Comparison of ENCODE assay signal across 17 cellular contexts in genomic region chr6:129282053-129282452, GRCh38.
DNase-seq lines count a peak whose midpoint lies in the region; ATAC-seq and TF ChIP-seq lines count a peak whose summit lies in the region.
"Had no signal": no experiment of that assay in that cellular context is flagged by ENCODE, and none has a peak within 500 bp of the region (broad histone marks: within the 10 kb centered on the region; RNA-seq: fewer than 3 reads in every experiment).

No MANE protein-coding gene starts in this region.

- POLR2A ChIA-PET in CD4-positive, alpha-beta memory T cell (lab: Charles Lee; ENCODE audit: partially characterized antibody): interaction anchor here (1.0 kb wide), 1 partner anchor 29 kb away, joined by 3 read pairs; no protein-coding TSS in a partner anchor
- POLR2A ChIA-PET in IMR-90 (lab: Charles Lee; ENCODE audit: unreplicated experiment): no interaction called here
- POLR2A ChIA-PET in naive thymus-derived CD4-positive, alpha-beta T cell (lab: Charles Lee): no interaction called here

- TF ChIP-seq CTCF in IMR-90 (conservative IDR thresholded peaks at IDR 0.05; ENCODE audit: low read depth, low read length) (no peak), dorsolateral prefrontal cortex (IDR thresholded peaks at IDR 0.05 in 54 of 56, conservative IDR thresholded peaks at IDR 0.05 in 2 of 56; ENCODE audit: low read depth in 1 of 56, partially characterized antibody in 56 of 56) (no peak), mesothelial cell of epicardium (IDR thresholded peaks at IDR 0.05; ENCODE audit: unreplicated experiment) (no peak), coronary artery (IDR thresholded peaks at IDR 0.05) (no peak)

- H2AK5ac ChIP-seq in IMR-90 (ENCODE audit: low read depth, low read length): no peak overlapping the region

- H2BK20ac ChIP-seq in IMR-90 (ENCODE audit: low read depth, low read length): no peak overlapping the region

- peaks cover 47% of the 10 kb centered on the region for H3K4me1 ChIP-seq in CD4-positive, alpha-beta memory T cell (ENCODE audit: insufficient read depth, low read length)
- 0 out of 2 replicates have a peak, but pooled peaks cover 2% of the 10 kb centered on the region for H3K4me1 ChIP-seq in IMR-90 (ENCODE audit: control insufficient read depth, insufficient read depth, low read length)
- peaks cover 3 to 16% of the 10 kb centered on the region in 2 donors for H3K4me1 ChIP-seq in naive thymus-derived CD4-positive, alpha-beta T cell (ENCODE audit: control insufficient read depth in 2 of 2, insufficient read depth in 2 of 2, low read length in 2 of 2)

- no peak overlapping the region for H2AFZ ChIP-seq in IMR-90 (replicated peaks; ENCODE audit: low read length, poor library complexity)

- no peaks in the 10 kb centered on the region for H4K20me1 ChIP-seq in IMR-90 (ENCODE audit: insufficient read depth, low read length)

- no peak overlapping the region for H3K4me3 ChIP-seq in CD4-positive, alpha-beta memory T cell (ENCODE audit: low read length in 2 of 2)
- H3K4me3 ChIP-seq in IMR-90 (ENCODE audit: insufficient read depth, low read depth, low read length): no peak overlapping the region
- H3K4me3 ChIP-seq in dorsolateral prefrontal cortex: no peak overlapping the region
- no peak overlapping the region for H3K4me3 ChIP-seq in coronary artery
- H3K4me3 ChIP-seq in naive thymus-derived CD4-positive, alpha-beta T cell (ENCODE audit: low read length): no peak overlapping the region
- H3K4me3 ChIP-seq: GM12878, HAP-1 had no signal

- ATAC-seq in IMR-90 (ENCODE audit: low read depth): no peak
- no peak for ATAC-seq in naive thymus-derived CD4-positive, alpha-beta T cell
- ATAC-seq in HG02610 (IDR thresholded peaks at IDR 0.05; ENCODE audit: unreplicated experiment): no peak
- ATAC-seq: GM12878 had no signal

- no peaks in the 10 kb centered on the region for H3K9me3 Mint-ChIP-seq in CD4-positive, alpha-beta memory T cell
- no peaks in the 10 kb centered on the region for H3K9me3 Mint-ChIP-seq in mesothelial cell of epicardium
- peaks cover 0 to 1% (median 0%) of the 10 kb centered on the region in 11 donors for H3K9me3 Mint-ChIP-seq in naive thymus-derived CD4-positive, alpha-beta T cell
- H3K9me3 Mint-ChIP-seq: CD4-positive, alpha-beta T cell; IgD-negative memory B cell had no signal

- H3K36me3 Mint-ChIP-seq in CD4-positive, alpha-beta memory T cell: no peaks in the 10 kb centered on the region
- no peaks in the 10 kb centered on the region for H3K36me3 Mint-ChIP-seq in mesothelial cell of epicardium
- H3K36me3 Mint-ChIP-seq in naive thymus-derived CD4-positive, alpha-beta T cell: no peaks in the 10 kb centered on the region
- H3K36me3 Mint-ChIP-seq: IgD-negative memory B cell had no signal

- no peak overlapping the region for H2BK120ac ChIP-seq in IMR-90 (ENCODE audit: low read depth, low read length)

- no peak overlapping the region for H2AK9ac ChIP-seq in IMR-90 (replicated peaks; ENCODE audit: low read depth, low read length, poor library complexity)

- peaks cover 31 to 64% (median 48%) of the 10 kb centered on the region in 4 donors for H3K4me1 Mint-ChIP-seq in CD4-positive, alpha-beta memory T cell
- peaks cover 46% of the 10 kb centered on the region for H3K4me1 Mint-ChIP-seq in mesothelial cell of epicardium
- peaks cover 0 to 22% (median 10%) of the 10 kb centered on the region in 7 donors for H3K4me1 Mint-ChIP-seq in naive thymus-derived CD4-positive, alpha-beta T cell

- H2BK15ac ChIP-seq in IMR-90 (ENCODE audit: low read depth, low read length): no peak overlapping the region

- peak overlapping the region; percentile 71 to 95 (median 82) for H3K27ac Mint-ChIP-seq in CD4-positive, alpha-beta memory T cell
- H3K27ac Mint-ChIP-seq in mesothelial cell of epicardium: peak overlapping the region; percentile 20
- H3K27ac Mint-ChIP-seq in naive thymus-derived CD4-positive, alpha-beta T cell: peak overlapping the region in 1 of 9 donors; percentile 2

- CTCF ChIA-PET in CD4-positive, alpha-beta memory T cell (lab: Charles Lee; ENCODE audit: partially characterized antibody): interaction anchor here (0.8 to 1.1 kb wide), 3 partner anchors 18 to 41 kb away, joined by 3 to 7 read pairs (median 3); no protein-coding TSS in a partner anchor
- CTCF ChIA-PET in IMR-90 (lab: Yijun Ruan, JAX): no interaction called here
- CTCF ChIA-PET in naive thymus-derived CD4-positive, alpha-beta T cell (lab: Charles Lee): no interaction called here

- H3K56ac ChIP-seq in IMR-90 (ENCODE audit: extremely low read depth, insufficient read depth, low read length): no peak overlapping the region

- H3K9me1 ChIP-seq in IMR-90 (ENCODE audit: insufficient read depth, low read length): no peaks in the 10 kb centered on the region

- in situ Hi-C loops in IMR-90 (cut with MboI; ENCODE audit: low sequenced_read_pairs): no loop called here

- DNase-seq in CD4-positive, alpha-beta memory T cell: no peak
- DNase-seq in IMR-90: no peak
- DNase-seq in dorsolateral prefrontal cortex: no peak
- no peak for DNase-seq in mesothelial cell of epicardium (ENCODE audit: low spot score in 2 of 2, unreplicated experiment in 2 of 2)
- no peak for DNase-seq in coronary artery (ENCODE audit: low spot score)
- no peak for DNase-seq in naive thymus-derived CD4-positive, alpha-beta T cell
- no peak for DNase-seq in activated CD4-positive, alpha-beta T cell treated with anti-CD3 and anti-CD28 coated beads, Interleukin-2, amount 50 U/mL, for 4 hours
- DNase-seq: AML-193; Calu3; CD4-positive, alpha-beta T cell; DMS79 treated with DMSO at 0.1 percent for 48 hours; KBM-7 had no signal

- H3K79me1 ChIP-seq in IMR-90 (ENCODE audit: low read depth in 1 of 2, low read length in 2 of 2): no peaks in the 10 kb centered on the region

- H3K36me3 ChIP-seq in CD4-positive, alpha-beta memory T cell (ENCODE audit: insufficient read depth, low read length): no peaks in the 10 kb centered on the region
- H3K36me3 ChIP-seq in IMR-90 (ENCODE audit: control insufficient read depth, insufficient read depth, low read length): no peaks in the 10 kb centered on the region
- H3K36me3 ChIP-seq in naive thymus-derived CD4-positive, alpha-beta T cell (ENCODE audit: control insufficient read depth in 2 of 3, insufficient read depth in 3 of 3, low read length in 3 of 3): no peaks in the 10 kb centered on the region
- H3K36me3 ChIP-seq: HAP-1 had no signal

- no peak overlapping the region for H3K18ac ChIP-seq in IMR-90 (ENCODE audit: low read depth, low read length)

- no peaks in the 10 kb centered on the region for H3K27me3 Mint-ChIP-seq in CD4-positive, alpha-beta memory T cell
- H3K27me3 Mint-ChIP-seq in mesothelial cell of epicardium (ENCODE audit: low read depth): no peaks in the 10 kb centered on the region
- H3K27me3 Mint-ChIP-seq in naive thymus-derived CD4-positive, alpha-beta T cell: peaks cover 0 to 5% (median 3%) of the 10 kb centered on the region in 5 donors

- H3K23ac ChIP-seq in IMR-90 (ENCODE audit: low read depth, low read length): no peak overlapping the region

- TF ChIP-seq POLR2A in IMR-90 (IDR thresholded peaks at IDR 0.05; ENCODE audit: low read depth, low read length): no peak

- H3K14ac ChIP-seq in IMR-90 (replicated peaks; ENCODE audit: low read depth, low read length): no peak overlapping the region

- H3K4me2 ChIP-seq in IMR-90 (ENCODE audit: low read depth, low read length): no peak overlapping the region

- H4K91ac ChIP-seq in IMR-90 (ENCODE audit: insufficient read depth, low read depth, low read length): no peak overlapping the region

- no peak overlapping the region for H3K4ac ChIP-seq in IMR-90 (ENCODE audit: low read depth, low read length)

- H3K27me3 ChIP-seq in CD4-positive, alpha-beta memory T cell (ENCODE audit: insufficient read depth, low read length): no peaks in the 10 kb centered on the region
- H3K27me3 ChIP-seq in IMR-90 (ENCODE audit: control insufficient read depth, insufficient read depth, low read length) (no peaks in the 10 kb centered on the region), dorsolateral prefrontal cortex (no peaks in the 10 kb centered on the region)
- H3K27me3 ChIP-seq in naive thymus-derived CD4-positive, alpha-beta T cell (ENCODE audit: control insufficient read depth in 2 of 2, insufficient read depth in 2 of 2, low read length in 2 of 2): no peaks in the 10 kb centered on the region

- no TSS peak for BruUV-seq in IMR-90 (replicated peaks; lab: Mats Ljungman, UMichigan)

- intact Hi-C loops in CD4-positive, alpha-beta memory T cell (cut with micrococcal nuclease): no loop called here
- intact Hi-C loops in IMR-90 (cut with micrococcal nuclease) (no loop called here), dorsolateral prefrontal cortex (cut with DNase I) (no loop called here)
- intact Hi-C loops in naive thymus-derived CD4-positive, alpha-beta T cell (cut with micrococcal nuclease): loop anchor here in 1 of 2 donors (5.0 kb wide), 1 partner anchor 85 kb away; no protein-coding TSS in a partner anchor

- H2BK5ac ChIP-seq in IMR-90 (ENCODE audit: low read depth, low read length, poor library complexity, severe bottlenecking): no peak overlapping the region

- H4K5ac ChIP-seq in IMR-90 (ENCODE audit: low read depth, low read length): no peak overlapping the region

- H3K9ac ChIP-seq in IMR-90 (ENCODE audit: low read depth, low read length): no peak overlapping the region

- H3K27ac ChIP-seq in CD4-positive, alpha-beta memory T cell (ENCODE audit: low read depth, low read length): peak overlapping the region; percentile 15
- H3K27ac ChIP-seq in IMR-90 (ENCODE audit: insufficient read depth, low read length) (no peak overlapping the region), dorsolateral prefrontal cortex (peak overlapping the region in 35 of 59 donors; percentile 4 to 94 (median 86)), coronary artery (no peak overlapping the region)
- no peak overlapping the region for H3K27ac ChIP-seq in naive thymus-derived CD4-positive, alpha-beta T cell (ENCODE audit: low read depth, low read length)
- H3K27ac ChIP-seq: C4-2B had no signal

- no peak for TF ChIP-seq RAD21 in IMR-90 (IDR thresholded peaks at IDR 0.05; ENCODE audit: low read length)

- dilution Hi-C loops in IMR-90 (cut with HindIII; ENCODE audit: low sequenced_read_pairs, unreplicated experiment): no loop called here

- no peaks in the 10 kb centered on the region for H3K9me3 ChIP-seq in CD4-positive, alpha-beta memory T cell (ENCODE audit: control insufficient read depth in 1 of 2, low read length in 2 of 2)
- no peaks in the 10 kb centered on the region for H3K9me3 ChIP-seq in IMR-90 (ENCODE audit: control insufficient read depth, insufficient read depth, low read length)
- H3K9me3 ChIP-seq in naive thymus-derived CD4-positive, alpha-beta T cell (ENCODE audit: control insufficient read depth in 2 of 3, low read length in 3 of 3): no peaks in the 10 kb centered on the region
- H3K9me3 ChIP-seq: HAP-1 had no signal

- no peak overlapping the region for H4K8ac ChIP-seq in IMR-90 (ENCODE audit: low read depth in 2 of 2, low read length in 2 of 2)

- peak overlapping the region in 6 of 8 donors; percentile 1 to 84 (median 60) for H3K4me3 Mint-ChIP-seq in CD4-positive, alpha-beta memory T cell
- no peak overlapping the region for H3K4me3 Mint-ChIP-seq in mesothelial cell of epicardium
- no peak overlapping the region for H3K4me3 Mint-ChIP-seq in naive thymus-derived CD4-positive, alpha-beta T cell
- H3K4me3 Mint-ChIP-seq: CD4-positive, alpha-beta T cell; IgD-negative memory B cell had no signal

TF ChIP-seq in IMR-90, 13 proteins besides CTCF, POLR2A, EP300 and RAD21 (continues in another document):
- TF ChIP-seq MAFK (IDR thresholded peaks at IDR 0.05; ENCODE audit: low read depth, low read length): peak; percentile 83

Comparison
In these comparisons a context has a peak if more than half of its experiments do, and no peak if none do; other contexts are left out.
1. H3K27ac ChIP-seq: peak in CD4-positive, alpha-beta memory T cell (single experiment) and dorsolateral prefrontal cortex (35 of 59); none in IMR-90 (single experiment), coronary artery (0 of 2) and naive thymus-derived CD4-positive, alpha-beta T cell (single experiment).
2. H3K4me3 Mint-ChIP-seq: peak in CD4-positive, alpha-beta memory T cell (6 of 8); none in mesothelial cell of epicardium (single experiment) and naive thymus-derived CD4-positive, alpha-beta T cell (0 of 10).